27 cellular contexts compared by ENCODE assay signal in genomic region chr15:75814794-75815193, GRCh38.
"Had no signal": no experiment of that assay in that cellular context is flagged by ENCODE, and none has a peak within 500 bp of the region (broad histone marks: within the 10 kb centered on the region; RNA-seq: fewer than 3 reads in every experiment).

No MANE protein-coding gene starts in this region.

- DNase-seq: hippocampal formation; kidney glomerular epithelial cell; left colon; left lung; lower lobe of right lung; mammary epithelial cell; mesenchymal stem cell; naive thymus-derived CD8-positive, alpha-beta T cell; ovary; retina; right cardiac atrium; stimulated activated CD4-positive, alpha-beta T cell treated with anti-CD3 and anti-CD28 coated beads, Interleukin-1b, Interleukin-23, amount 100 ng/mL, for 48 hours; stimulated activated CD4-positive, alpha-beta T cell treated with anti-CD3 and anti-CD28 coated beads, Interleukin-2, amount 100 ng/mL, for 48 hours; stimulated activated CD4-positive, alpha-beta T cell treated with anti-CD3 and anti-CD28 coated beads, Interleukin-4, amount 100 ng/mL, for 4 hours; stimulated activated CD8-positive, alpha-beta memory T cell treated with anti-CD3 and anti-CD28 coated beads, Interleukin-4, amount 100 ng/mL, for 48 hours; stimulated activated naive CD4-positive, alpha-beta T cell treated with Interleukin-2 at 50 U/mL for 16 hours; stimulated activated naive CD8-positive, alpha-beta T cell treated with anti-CD3 and anti-CD28 coated beads, Interleukin-15, amount 100 ng/mL, for 72 hours; substantia nigra; upper lobe of left lung had no signal

- H3K36me3 Mint-ChIP-seq: naive thymus-derived CD8-positive, alpha-beta T cell; neural progenitor cell; stimulated activated memory B cell treated with anti-CD40 and anti-IgM and Interleukin-4, amounts not matched to agents 10 μg/mL and 1 μg/mL and 100 μg/mL, for 72 hours had no signal

- H3K36me3 ChIP-seq: left lung, lower lobe of right lung, neural progenitor cell, ovary, prostate gland, tibial nerve, upper lobe of left lung, vagina had no signal

- H3K9me3 Mint-ChIP-seq: naive thymus-derived CD8-positive, alpha-beta T cell; nephron; neural progenitor cell; stimulated activated memory B cell treated with anti-CD40 and anti-IgM and Interleukin-4, amounts not matched to agents 10 μg/mL and 1 μg/mL and 100 μg/mL, for 72 hours; stimulated activated naive CD8-positive, alpha-beta T cell treated with anti-CD3 and anti-CD28 coated beads, Interleukin-15, amount 100 ng/mL, for 72 hours had no signal

- H3K9ac ChIP-seq: neural progenitor cell had no signal

- H3K4me3 ChIP-seq: left lung, lower lobe of right lung, neural progenitor cell, ovary, prostate gland, smooth muscle cell, tibial nerve, upper lobe of left lung, vagina had no signal

- H3K4me1 ChIP-seq: left lung, lower lobe of right lung, neural progenitor cell, prostate gland, tibial nerve, upper lobe of left lung, vagina had no signal

- ATAC-seq: left colon; left lung; lower lobe of right lung; naive thymus-derived CD8-positive, alpha-beta T cell; right cardiac atrium; stimulated activated naive CD8-positive, alpha-beta T cell treated with anti-CD3 and anti-CD28 coated beads, Interleukin-15, amount 100 ng/mL, for 72 hours had no signal

- FAIRE-seq: keratinocyte had no signal

- H3K9me3 ChIP-seq: left lung, lower lobe of right lung, ovary, prostate gland, tibial nerve, upper lobe of left lung, vagina had no signal

- H2AFZ ChIP-seq: neural progenitor cell had no signal

- H3K27me3 Mint-ChIP-seq: naive thymus-derived CD8-positive, alpha-beta T cell; stimulated activated naive CD8-positive, alpha-beta T cell treated with anti-CD3 and anti-CD28 coated beads, Interleukin-15, amount 100 ng/mL, for 72 hours had no signal

- H3K27ac ChIP-seq: left lung, lower lobe of right lung, neural progenitor cell, ovary, prostate gland, tibial nerve, upper lobe of left lung, vagina had no signal

- H3K4me2 ChIP-seq: neural progenitor cell, smooth muscle cell had no signal

- H3K4me1 Mint-ChIP-seq: nephron; stimulated activated memory B cell treated with anti-CD40 and anti-IgM and Interleukin-4, amounts not matched to agents 10 μg/mL and 1 μg/mL and 100 μg/mL, for 72 hours had no signal

- H3K4me3 Mint-ChIP-seq: naive thymus-derived CD8-positive, alpha-beta T cell; nephron; neural progenitor cell; stimulated activated memory B cell treated with anti-CD40 and anti-IgM and Interleukin-4, amounts not matched to agents 10 μg/mL and 1 μg/mL and 100 μg/mL, for 72 hours; stimulated activated naive CD8-positive, alpha-beta T cell treated with anti-CD3 and anti-CD28 coated beads, Interleukin-15, amount 100 ng/mL, for 72 hours had no signal

- H3K27me3 ChIP-seq: left lung, neural progenitor cell, ovary, tibial nerve, upper lobe of left lung, vagina had no signal

- H3K27ac Mint-ChIP-seq: nephron; neural progenitor cell; stimulated activated memory B cell treated with anti-CD40 and anti-IgM and Interleukin-4, amounts not matched to agents 10 μg/mL and 1 μg/mL and 100 μg/mL, for 72 hours; stimulated activated naive CD8-positive, alpha-beta T cell treated with anti-CD3 and anti-CD28 coated beads, Interleukin-15, amount 100 ng/mL, for 72 hours had no signal
